ENCODE assay signal across 23 cellular contexts in genomic region chr6:133799043-133799442, GRCh38.
DNase-seq lines count a peak whose midpoint lies in the region; ATAC-seq, FAIRE-seq and TF ChIP-seq lines count a peak whose summit lies in the region.
"Had no signal": no experiment of that assay in that cellular context is flagged by ENCODE, and none has a peak within 500 bp of the region (broad histone marks: within the 10 kb centered on the region; RNA-seq: fewer than 3 reads in every experiment).

No MANE protein-coding gene starts in this region.

- DNase-seq in HepG2 (ENCODE audit: low spot score) (no peak), right lobe of liver (no peak), fibroblast of the aortic adventitia (ENCODE audit: low read depth) (peak; percentile 59), cortex of kidney (lab: John Stamatoyannopoulos, UW) (no peak), stomach (no peak)
- DNase-seq: Caco-2; CD4-positive, CD25-positive, alpha-beta regulatory T cell; CD8-positive, alpha-beta T cell; DMS 273 treated with DMSO at 0.1 percent for 48 hours; DMS79; EL; GDM1; H9 had no signal

- FAIRE-seq in HepG2 (lab: Jason Lieb, UNC) (no peak), colon (lab: Jason Lieb, UNC) (peak; percentile 41)
- FAIRE-seq: A204.1, D721Med, GM12878 had no signal

- H2AFZ ChIP-seq in HepG2 (ENCODE audit: low read length), result no peak overlapping the region
- H2AFZ ChIP-seq: GM23338 had no signal

- H3K27ac ChIP-seq in HepG2 (ENCODE audit: extremely low read length, insufficient read depth, low read length) (no peak overlapping the region), right lobe of liver (no peak overlapping the region), stomach (no peak overlapping the region)
- H3K27ac ChIP-seq: 22Rv1, BLaER1, C4-2B had no signal

- WGBS in HepG2 (ENCODE audit: low lambda C conversion rate), result 0% methylated on average over 1 of the region's 1 CpG
- 50% methylated on average over 1 of the region's 1 CpG for WGBS in right lobe of liver (ENCODE audit: insufficient coverage, low coverage, low lambda C conversion rate, missing lambda C conversion rate)
- WGBS in stomach, 5 donors, result 67 to 86% (median 77%) methylated on average over 1 of the region's 1 CpG

- H4K20me1 ChIP-seq in HepG2 (ENCODE audit: insufficient read depth, low read length), result no peaks in the 10 kb centered on the region
- H4K20me1 ChIP-seq: BLaER1 had no signal

- BruUV-seq in HepG2 (replicated peaks; lab: Mats Ljungman, UMichigan), result no TSS peak

- H3K9me3 ChIP-seq in HepG2 (ENCODE audit: low read length) (no peaks in the 10 kb centered on the region; the same call in 1 of the 2 replicates), right lobe of liver (no peaks in the 10 kb centered on the region), stomach (peaks cover 0 to 14% (median 8%) of the 10 kb centered on the region in 4 donors)
- H3K9me3 ChIP-seq: Caco-2 had no signal

- no peak for TF ChIP-seq EP300 in HepG2 (IDR thresholded peaks at IDR 0.05; ENCODE audit: low read depth in 2 of 2, low read length in 2 of 2)
- no peak for TF ChIP-seq EP300 in HepG2 (CRISPR knock-in tag; IDR thresholded peaks at IDR 0.05; ENCODE audit: borderline replicate concordance)
- no peak for TF ChIP-seq EP300 in stomach (IDR thresholded peaks at IDR 0.05)

- in situ Hi-C loops in HepG2 (cut with HindIII; ENCODE audit: extremely low pct_ligation_motif_present, low pct_unique_long_range_greater_than_20kb), result no loop called here

- no peak for TF ChIP-seq CTCF in HepG2 (CRISPR knock-in tag; IDR thresholded peaks at IDR 0.05)
- no peak for TF ChIP-seq CTCF in right lobe of liver (IDR thresholded peaks at IDR 0.05)
- no peak for TF ChIP-seq CTCF in fibroblast of the aortic adventitia (IDR thresholded peaks at IDR 0.05; ENCODE audit: insufficient read depth, low read length)
- TF ChIP-seq CTCF in stomach (IDR thresholded peaks at IDR 0.05), result no peak

- TF ChIP-seq POLR2A in HepG2 (IDR thresholded peaks at IDR 0.05; ENCODE audit: insufficient read depth in 1 of 2, low read depth in 2 of 2, low read length in 2 of 2) (no peak), right lobe of liver (IDR thresholded peaks at IDR 0.05) (no peak), stomach (IDR thresholded peaks at IDR 0.05) (no peak)

- H3K79me2 ChIP-seq in HepG2 (ENCODE audit: insufficient read depth, low read length), result no peaks in the 10 kb centered on the region

- H3K27me3 ChIP-seq in HepG2 (ENCODE audit: control insufficient read depth in 1 of 2, insufficient read depth in 2 of 2, low read length in 2 of 2), result no peaks in the 10 kb centered on the region
- H3K27me3 ChIP-seq in right lobe of liver, result no peaks in the 10 kb centered on the region
- H3K27me3 ChIP-seq in stomach, result no peaks in the 10 kb centered on the region
- H3K27me3 ChIP-seq: BLaER1 had no signal

- CTCF ChIA-PET in HepG2 (lab: Yijun Ruan, JAX; ENCODE audit: low intra/inter-chr PET ratio, low total read pairs), result no interaction called here

- H3K4me1 ChIP-seq in HepG2 (ENCODE audit: insufficient read depth, low read length), result no peaks in the 10 kb centered on the region
- H3K4me1 ChIP-seq in right lobe of liver, result no peaks in the 10 kb centered on the region
- no peaks in the 10 kb centered on the region for H3K4me1 ChIP-seq in stomach
- H3K4me1 ChIP-seq: BLaER1, Caco-2 had no signal

- ATAC-seq in HepG2 (no peak), right lobe of liver (no peak), GM18867 (IDR thresholded peaks at IDR 0.05; ENCODE audit: unreplicated experiment) (no peak)
- ATAC-seq: CD8-positive, alpha-beta T cell; GM12878; GM23338; HCT116 had no signal

- no peak overlapping the region for H3K4me2 ChIP-seq in HepG2 (ENCODE audit: low read depth, low read length)
- H3K4me2 ChIP-seq: BLaER1, GM23338 had no signal

- no peak overlapping the region for H3K9ac ChIP-seq in HepG2 (ENCODE audit: insufficient read depth, low read depth, low read length)
- H3K9ac ChIP-seq: BLaER1 had no signal

- H3K36me3 ChIP-seq in HepG2 (replicated peaks in 1 of 2; ENCODE audit: control insufficient read depth in 1 of 2, insufficient read depth in 2 of 2, low read length in 2 of 2) (no peaks in the 10 kb centered on the region), right lobe of liver (no peaks in the 10 kb centered on the region), stomach (no peaks in the 10 kb centered on the region)
- H3K36me3 ChIP-seq: BLaER1 had no signal

- intact Hi-C loops in HepG2 (cut with micrococcal nuclease; ENCODE audit: unreplicated experiment) (no loop called here), right lobe of liver (cut with DNase I) (no loop called here), stomach (cut with DNase I; ENCODE audit: low total_unique reads) (no loop called here)

- TF ChIP-seq RAD21 in HepG2 (CRISPR knock-in tag; IDR thresholded peaks at IDR 0.05), result no peak

- no peak overlapping the region for H3K4me3 ChIP-seq in HepG2 (replicated peaks in 1 of 3; ENCODE audit: insufficient read depth in 1 of 3, low read depth in 2 of 3, low read length in 3 of 3)
- no peak overlapping the region for H3K4me3 ChIP-seq in right lobe of liver
- no peak overlapping the region for H3K4me3 ChIP-seq in fibroblast of the aortic adventitia (ENCODE audit: low read depth, low read length)
- no peak overlapping the region for H3K4me3 ChIP-seq in stomach
- H3K4me3 ChIP-seq: BLaER1, GM12878, GM23338 had no signal

- POLR2A ChIA-PET in HepG2 (lab: Yijun Ruan, JAX), result no interaction called here

TF ChIP-seq in HepG2, 621 proteins besides CTCF, POLR2A, EP300 and RAD21:
- TF ChIP-seq ATF7 (IDR thresholded peaks at IDR 0.05), result peak; percentile 60; the same call in 1 of the 2 replicates
- TF ChIP-seq ATF7 (CRISPR knock-in tag; IDR thresholded peaks at IDR 0.05), result no peak
- TF ChIP-seq, protein P1, sequence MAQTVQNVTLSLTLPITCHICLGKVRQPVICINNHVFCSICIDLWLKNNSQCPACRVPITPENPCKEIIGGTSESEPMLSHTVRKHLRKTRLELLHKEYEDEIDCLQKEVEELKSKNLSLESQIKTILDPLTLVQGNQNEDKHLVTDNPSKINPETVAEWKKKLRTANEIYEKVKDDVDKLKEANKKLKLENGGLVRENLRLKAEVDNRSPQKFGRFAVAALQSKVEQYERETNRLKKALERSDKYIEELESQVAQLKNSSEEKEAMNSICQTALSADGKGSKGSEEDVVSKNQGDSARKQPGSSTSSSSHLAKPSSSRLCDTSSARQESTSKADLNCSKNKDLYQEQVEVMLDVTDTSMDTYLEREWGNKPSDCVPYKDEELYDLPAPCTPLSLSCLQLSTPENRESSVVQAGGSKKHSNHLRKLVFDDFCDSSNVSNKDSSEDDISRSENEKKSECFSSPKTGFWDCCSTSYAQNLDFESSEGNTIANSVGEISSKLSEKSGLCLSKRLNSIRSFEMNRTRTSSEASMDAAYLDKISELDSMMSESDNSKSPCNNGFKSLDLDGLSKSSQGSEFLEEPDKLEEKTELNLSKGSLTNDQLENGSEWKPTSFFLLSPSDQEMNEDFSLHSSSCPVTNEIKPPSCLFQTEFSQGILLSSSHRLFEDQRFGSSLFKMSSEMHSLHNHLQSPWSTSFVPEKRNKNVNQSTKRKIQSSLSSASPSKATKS (CRISPR knock-in tag; IDR thresholded peaks at IDR 0.05), result no peak
